ENCODE assay signal across 27 cellular contexts in the genomic region with DNA sequence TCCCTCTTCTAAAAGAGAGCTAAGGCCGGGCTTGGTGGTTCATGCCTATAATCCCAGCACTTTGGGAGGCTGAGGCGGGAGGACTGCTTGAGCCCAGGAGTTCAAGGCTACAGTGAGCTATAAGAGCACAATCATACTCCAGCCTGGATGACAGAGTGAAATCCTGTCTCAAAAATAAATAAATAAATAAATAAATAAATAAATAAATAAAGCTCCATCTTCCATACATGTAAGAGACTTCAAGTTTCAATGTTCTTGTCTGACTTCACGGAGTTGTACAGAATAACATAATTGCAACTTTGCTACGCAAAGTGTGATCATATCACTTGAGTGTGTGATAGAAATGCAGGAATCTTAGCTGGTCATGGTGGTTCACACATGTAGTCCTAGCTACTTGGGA.
"Had no signal": no experiment of that assay in that cellular context is flagged by ENCODE, and none has a peak within 500 bp of the region (broad histone marks: within the 10 kb centered on the region; RNA-seq: fewer than 3 reads in every experiment).

No MANE protein-coding gene starts in this region.

- H3K4me3 ChIP-seq: colonic mucosa, esophagus squamous epithelium, gastrocnemius medialis, heart right ventricle, left lung, lower lobe of right lung had no signal

- H3K4me1 Mint-ChIP-seq: naive thymus-derived CD4-positive, alpha-beta T cell; natural killer cell had no signal

- H3K9me3 Mint-ChIP-seq: dendritic cell treated with granulocyte-macrophage colony-stimulating factor and Interleukin-4, amounts not matched to agents 40 ng/mL and 50 ng/mL, for 4 days; effector memory CD8-positive, alpha-beta T cell; naive thymus-derived CD4-positive, alpha-beta T cell; natural killer cell had no signal

- FAIRE-seq: islet of Langerhans, keratinocyte had no signal

- ATAC-seq: effector memory CD8-positive, alpha-beta T cell; esophagus mucosa; gastrocnemius medialis; heart right ventricle; left cardiac atrium; left lung; left ventricle myocardium superior; lower lobe of right lung; naive thymus-derived CD4-positive, alpha-beta T cell; natural killer cell had no signal

- H3K36me3 Mint-ChIP-seq: natural killer cell had no signal

- H3K27ac Mint-ChIP-seq: dendritic cell treated with granulocyte-macrophage colony-stimulating factor and Interleukin-4, amounts not matched to agents 40 ng/mL and 50 ng/mL, for 4 days; effector memory CD8-positive, alpha-beta T cell; endodermal cell; mesothelial cell of epicardium; naive thymus-derived CD4-positive, alpha-beta T cell; natural killer cell had no signal

- H3K27me3 Mint-ChIP-seq: dendritic cell treated with granulocyte-macrophage colony-stimulating factor and Interleukin-4, amounts not matched to agents 40 ng/mL and 50 ng/mL, for 4 days; effector memory CD8-positive, alpha-beta T cell; naive thymus-derived CD4-positive, alpha-beta T cell had no signal

- H3K4me1 ChIP-seq: colonic mucosa, esophagus squamous epithelium, gastrocnemius medialis, heart right ventricle, left lung, lower lobe of right lung had no signal

- H3K36me3 ChIP-seq: colonic mucosa, gastrocnemius medialis, heart right ventricle, left lung, lower lobe of right lung had no signal

- H3K27ac ChIP-seq: colonic mucosa, epithelial cell of prostate, esophagus squamous epithelium, gastrocnemius medialis, heart right ventricle, left lung, lower lobe of right lung had no signal

- H3K9me3 ChIP-seq: colonic mucosa, esophagus squamous epithelium, gastrocnemius medialis, heart right ventricle, left lung, lower lobe of right lung had no signal

- H3K27me3 ChIP-seq: colonic mucosa, esophagus squamous epithelium, gastrocnemius medialis, heart right ventricle, left lung had no signal

- DNase-seq: colonic mucosa; cortex of kidney; effector CD8-positive, alpha-beta T cell; effector memory CD8-positive, alpha-beta T cell; endodermal cell; erythroblast; esophagus squamous epithelium; foreskin fibroblast; foreskin melanocyte; gastrocnemius medialis; glutamatergic neuron; head of caudate nucleus; heart right ventricle; hippocampal formation; left cardiac atrium; left lung; left ventricle myocardium superior; lower lobe of right lung; mesenchymal stem cell; naive thymus-derived CD4-positive, alpha-beta T cell; natural killer cell had no signal

- H3K4me3 Mint-ChIP-seq: dendritic cell treated with granulocyte-macrophage colony-stimulating factor and Interleukin-4, amounts not matched to agents 40 ng/mL and 50 ng/mL, for 4 days; effector memory CD8-positive, alpha-beta T cell; endodermal cell; mesothelial cell of epicardium; naive thymus-derived CD4-positive, alpha-beta T cell; natural killer cell had no signal
